Comparison of ENCODE assay signal across 23 cellular contexts in the genomic region with DNA sequence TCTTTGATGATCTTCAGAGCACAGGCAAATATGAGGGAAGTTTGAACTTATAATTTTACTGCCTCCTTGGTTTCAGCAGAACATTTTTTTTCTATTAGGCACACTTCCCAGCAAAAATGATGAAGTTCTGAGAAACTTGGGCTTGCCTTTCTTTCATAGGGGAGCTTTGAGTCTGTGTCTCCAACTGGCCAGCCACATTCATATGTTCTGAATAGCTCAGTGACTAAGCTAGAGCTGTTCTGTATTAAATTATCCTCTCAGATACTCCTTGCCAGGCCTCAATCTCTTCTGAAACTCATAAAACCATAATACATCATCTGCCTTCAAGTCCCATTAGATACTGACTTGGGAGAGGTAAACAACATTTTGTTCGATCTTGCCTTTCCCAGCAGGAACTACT.
DNase-seq lines count a peak whose midpoint lies in the region; FAIRE-seq and TF ChIP-seq lines count a peak whose summit lies in the region.
"Had no signal": no experiment of that assay in that cellular context is flagged by ENCODE, and none has a peak within 500 bp of the region (broad histone marks: within the 10 kb centered on the region; RNA-seq: fewer than 3 reads in every experiment).

No MANE protein-coding gene starts in this region.

- no peak overlapping the region for H2BK12ac ChIP-seq in mesenchymal stem cell (ENCODE audit: low read length in 2 of 2)

- H3K56ac ChIP-seq in mesendoderm (ENCODE audit: low read length), result no peak overlapping the region

- H2AK5ac ChIP-seq in mesenchymal stem cell (ENCODE audit: low read length, severe bottlenecking), result no peak overlapping the region
- no peak overlapping the region for H2AK5ac ChIP-seq in mesendoderm (ENCODE audit: low read length)

- H3K79me2 ChIP-seq in astrocyte (ENCODE audit: insufficient read depth, low read length), result no peaks in the 10 kb centered on the region
- no peaks in the 10 kb centered on the region for H3K79me2 ChIP-seq in mesendoderm (ENCODE audit: control insufficient read depth, insufficient read depth, low read length)

- no peak overlapping the region for H4K91ac ChIP-seq in mesenchymal stem cell (ENCODE audit: low read length)

- H3K4me2 ChIP-seq in astrocyte (ENCODE audit: low read length) (no peak overlapping the region), mesenchymal stem cell (ENCODE audit: low read length, poor library complexity, severe bottlenecking) (no peak overlapping the region), mesendoderm (ENCODE audit: low read length) (no peak overlapping the region)

- H3K4ac ChIP-seq in mesenchymal stem cell (ENCODE audit: low read depth in 1 of 2, low read length in 2 of 2), result no peak overlapping the region
- H3K4ac ChIP-seq in mesendoderm (ENCODE audit: low read depth, low read length), result no peak overlapping the region

- no peak overlapping the region for H3K27ac Mint-ChIP-seq in astrocyte (ENCODE audit: unreplicated experiment)
- H3K27ac Mint-ChIP-seq: B cell; CD4-positive, CD25-positive, alpha-beta regulatory T cell had no signal

- H3K4me3 ChIP-seq in astrocyte (ENCODE audit: insufficient read depth, low read depth, low read length) (no peak overlapping the region), mesenchymal stem cell (ENCODE audit: insufficient read depth in 1 of 2, low read depth in 1 of 2, low read length in 2 of 2) (no peak overlapping the region), right atrium auricular region (no peak overlapping the region), mesendoderm (ENCODE audit: low read length) (no peak overlapping the region)
- H3K4me3 ChIP-seq: K562 had no signal

- H2BK5ac ChIP-seq in mesenchymal stem cell (ENCODE audit: low read depth, low read length, poor library complexity, severe bottlenecking) (no peak overlapping the region), mesendoderm (ENCODE audit: low read length) (no peak overlapping the region)

- H3K9me3 ChIP-seq in astrocyte (ENCODE audit: insufficient read depth, low read depth, low read length) (no peaks in the 10 kb centered on the region), mesenchymal stem cell (ENCODE audit: control insufficient read depth, low read length) (peaks cover 4% of the 10 kb centered on the region), right atrium auricular region (no peaks in the 10 kb centered on the region)
- H3K9me3 ChIP-seq: Caco-2 had no signal

- H3K23ac ChIP-seq in mesenchymal stem cell (ENCODE audit: low read length in 2 of 2) (no peak overlapping the region), mesendoderm (ENCODE audit: low read length) (no peak overlapping the region)

- H2AFZ ChIP-seq in astrocyte (ENCODE audit: low read depth, low read length) (no peak overlapping the region), mesenchymal stem cell (ENCODE audit: low read depth, low read length) (no peak overlapping the region)

- no peak overlapping the region for H2BK120ac ChIP-seq in mesenchymal stem cell (ENCODE audit: low read depth, low read length)
- H2BK120ac ChIP-seq in mesendoderm (ENCODE audit: low read depth, low read length), result no peak overlapping the region

- H3K27me3 ChIP-seq in astrocyte (ENCODE audit: insufficient read depth, low read length) (no peaks in the 10 kb centered on the region), mesenchymal stem cell (ENCODE audit: control insufficient read depth in 1 of 2, insufficient read depth in 1 of 2, low read length in 2 of 2) (no peaks in the 10 kb centered on the region), right atrium auricular region (no peaks in the 10 kb centered on the region), mesendoderm (ENCODE audit: insufficient read depth, low read length, poor library complexity) (no peaks in the 10 kb centered on the region)

- peaks cover 18% of the 10 kb centered on the region for H3K4me1 Mint-ChIP-seq in astrocyte (ENCODE audit: low read depth, unreplicated experiment)
- H3K4me1 Mint-ChIP-seq: B cell; CD4-positive, CD25-positive, alpha-beta regulatory T cell had no signal

- FAIRE-seq in astrocyte (lab: Jason Lieb, UNC), result peak; percentile 58
- FAIRE-seq: A204.1, GM12892, GM18507, K562 had no signal

- H3K4me3 Mint-ChIP-seq in astrocyte (ENCODE audit: unreplicated experiment), result no peak overlapping the region
- H3K4me3 Mint-ChIP-seq: B cell; CD4-positive, CD25-positive, alpha-beta regulatory T cell had no signal

- H3K27me3 Mint-ChIP-seq in astrocyte (ENCODE audit: low read depth, unreplicated experiment), result no peaks in the 10 kb centered on the region
- H3K27me3 Mint-ChIP-seq: B cell; CD4-positive, CD25-positive, alpha-beta regulatory T cell had no signal

- H4K20me1 ChIP-seq in astrocyte (ENCODE audit: insufficient read depth, low read length), result no peaks in the 10 kb centered on the region

- H3K36me3 Mint-ChIP-seq in astrocyte (ENCODE audit: low read depth, unreplicated experiment), result no peaks in the 10 kb centered on the region
- H3K36me3 Mint-ChIP-seq: CD4-positive, CD25-positive, alpha-beta regulatory T cell had no signal

- TF ChIP-seq CTCF in astrocyte (IDR thresholded peaks at IDR 0.05; ENCODE audit: insufficient read depth, low read depth, low read length) (no peak), right atrium auricular region (IDR thresholded peaks at IDR 0.05) (no peak)

- H3K4me1 ChIP-seq in astrocyte (ENCODE audit: insufficient read depth, low read length) (no peaks in the 10 kb centered on the region), mesenchymal stem cell (ENCODE audit: control insufficient read depth, insufficient read depth, low read depth, low read length) (no peaks in the 10 kb centered on the region), right atrium auricular region (no peaks in the 10 kb centered on the region), mesendoderm (ENCODE audit: control insufficient read depth, low read depth, low read length) (no peaks in the 10 kb centered on the region)
- H3K4me1 ChIP-seq: Caco-2 had no signal

- DNase-seq in AG08395 (ENCODE audit: low spot score) (peak; percentile 79), EH (ENCODE audit: low read depth) (peak; percentile 46), astrocyte (ENCODE audit: low read depth) (no peak), mesenchymal stem cell (no peak), NOMO-1 treated with dmso at 0.1 percent for 144 hours (lab: John Stamatoyannopoulos, UW; ENCODE audit: unreplicated experiment) (no peak), right atrium auricular region (ENCODE audit: low spot score) (no peak), mesendoderm (no peak), putamen (ENCODE audit: low spot score) (no peak)
- DNase-seq: Caco-2; CD4-positive, CD25-positive, alpha-beta regulatory T cell; GF-D8; NCI-H1105 treated with DMSO at 0.1 percent for 48 hours; NCI-H1694 treated with DMSO at 0.1 percent for 48 hours; NCI-H510A treated with DMSO at 0.1 percent for 48 hours; NCI-H82; PC-3; RPMI8226; SHP77 treated with DMSO at 0.1 percent for 48 hours had no signal

- WGBS in mesenchymal stem cell, result 56% methylated on average over 1 of the region's 1 CpG
- no CpG with 5 or more reads among the region's 1 CpG for WGBS in mesendoderm (ENCODE audit: extremely low coverage, insufficient coverage, low lambda C conversion rate)

- H3K79me1 ChIP-seq in mesenchymal stem cell (replicated peaks; ENCODE audit: low read length, poor library complexity, severe bottlenecking), result no peaks in the 10 kb centered on the region
- no peaks in the 10 kb centered on the region for H3K79me1 ChIP-seq in mesendoderm (ENCODE audit: low read length)

- no peak overlapping the region for H3K14ac ChIP-seq in mesenchymal stem cell (ENCODE audit: low read length in 2 of 2)

- H3K18ac ChIP-seq in mesenchymal stem cell (ENCODE audit: low read depth in 1 of 2, low read length in 2 of 2), result no peak overlapping the region
- no peak overlapping the region for H3K18ac ChIP-seq in mesendoderm (ENCODE audit: low read length)

- H3K36me3 ChIP-seq in astrocyte (ENCODE audit: insufficient read depth, low read length) (no peaks in the 10 kb centered on the region), mesenchymal stem cell (ENCODE audit: control insufficient read depth in 1 of 2, insufficient read depth in 2 of 2, low read depth in 1 of 2, low read length in 2 of 2) (no peaks in the 10 kb centered on the region), right atrium auricular region (no peaks in the 10 kb centered on the region), mesendoderm (ENCODE audit: control insufficient read depth, insufficient read depth, low read length) (no peaks in the 10 kb centered on the region)

- peaks cover 9% of the 10 kb centered on the region for H3K9me3 Mint-ChIP-seq in astrocyte (ENCODE audit: unreplicated experiment)

- no peak overlapping the region for H4K5ac ChIP-seq in mesendoderm (ENCODE audit: low read length)

- no peak overlapping the region for H3K9ac ChIP-seq in astrocyte (ENCODE audit: low read length)
- peak overlapping the region; percentile 33 for H3K9ac ChIP-seq in mesenchymal stem cell (ENCODE audit: low read length)
- no peak overlapping the region for H3K9ac ChIP-seq in mesendoderm (ENCODE audit: low read length)

- H2BK15ac ChIP-seq in mesenchymal stem cell (ENCODE audit: low read depth, poor library complexity, severe bottlenecking) (no peak overlapping the region), mesendoderm (replicated peaks; ENCODE audit: low read depth) (no peak overlapping the region)

- H3K27ac ChIP-seq in astrocyte (ENCODE audit: low read depth, low read length), result no peak overlapping the region
- H3K27ac ChIP-seq in mesenchymal stem cell (ENCODE audit: low read length, poor library complexity, severe bottlenecking), result no peak overlapping the region
- no peak overlapping the region for H3K27ac ChIP-seq in right atrium auricular region
- H3K27ac ChIP-seq in mesendoderm (ENCODE audit: low read depth, low read length), result no peak overlapping the region

- no peak overlapping the region for H4K8ac ChIP-seq in mesenchymal stem cell (ENCODE audit: low read length)
- H4K8ac ChIP-seq in mesendoderm (ENCODE audit: low read depth, low read length), result no peak overlapping the region

Comparison
In these comparisons a context has a peak if more than half of its experiments do, and no peak if none do; other contexts are left out.
1. DNase-seq: peak in AG08395 (single experiment) and EH (single experiment); none in astrocyte (single experiment), mesenchymal stem cell (single experiment), NOMO-1 treated with dmso at 0.1 percent for 144 hours (single experiment), right atrium auricular region (single experiment), mesendoderm (single experiment) and putamen (single experiment).